ENCODE assay signal across 12 cellular contexts in genomic region chr22:25754527-25755202, GRCh38. TPM values are rescaled to one million over a fixed set of nuclear protein-coding genes. Genes with fewer than 3 reads are reported as not detected.
DNase-seq lines count a peak whose midpoint lies in the region; ATAC-seq and TF ChIP-seq lines count a peak whose summit lies in the region.
"Had no signal": no experiment of that assay in that cellular context is flagged by ENCODE, and none has a peak within 500 bp of the region (broad histone marks: within the 10 kb centered on the region; RNA-seq: fewer than 3 reads in every experiment).

No MANE protein-coding gene starts in this region.

- intact Hi-C loops in psoas muscle (cut with DNase I): no loop called here

- H3K36me3 ChIP-seq in fibroblast of lung (ENCODE audit: control insufficient read depth, insufficient read depth, low read length): no peaks in the 10 kb centered on the region
- no peaks in the 10 kb centered on the region for H3K36me3 ChIP-seq in psoas muscle (ENCODE audit: insufficient read depth in 1 of 2, low read depth in 1 of 2)

- H3K9ac ChIP-seq in fibroblast of lung (ENCODE audit: insufficient read depth, low read length): peak overlapping the region; percentile 56

- peak; percentile 22 for DNase-seq in AG20443 (ENCODE audit: low spot score)
- DNase-seq in SHP77 (lab: John Stamatoyannopoulos, UW): peak; percentile 43 to 75
- DNase-seq in fibroblast of lung (ENCODE audit: low read depth in 2 of 2): peak; percentile 89 to 97
- peak; percentile 88 to 95 for DNase-seq in psoas muscle
- no peak for DNase-seq in hypothalamus (lab: John Stamatoyannopoulos, UW)
- no peak for DNase-seq in COLO668 (lab: John Stamatoyannopoulos, UW; ENCODE audit: unreplicated experiment)
- DNase-seq: activated T-cell treated with anti-CD3 and anti-CD28 coated beads, Interleukin-2, amount 50 U/mL, for 24 hours; CD4-positive, CD25-positive, alpha-beta regulatory T cell; NCI-H2081 treated with DMSO at 0.1 percent for 48 hours had no signal

- no peak overlapping the region for H3K4me2 ChIP-seq in fibroblast of lung (ENCODE audit: extremely low read depth, insufficient read depth, low read length)

- WGBS in psoas muscle, 3 donors: 16 to 22% (median 19%) methylated on average over 24 of the region's 24 CpGs

- no peak overlapping the region for H3K4me3 ChIP-seq in fibroblast of lung (replicated peaks in 1 of 4; ENCODE audit: control extremely low read depth in 1 of 4, insufficient read depth in 1 of 4, low read depth in 3 of 4, low read length in 4 of 4)
- peak overlapping the region; percentile 60 for H3K4me3 ChIP-seq in psoas muscle
- H3K4me3 ChIP-seq: skin epidermis had no signal

- peak overlapping the region; percentile 89 for H3K27ac ChIP-seq in fibroblast of lung (ENCODE audit: insufficient read depth, low read length)
- peak overlapping the region; percentile 92 for H3K27ac ChIP-seq in psoas muscle
- H3K27ac ChIP-seq: skin epidermis had no signal

- H4K20me1 ChIP-seq in fibroblast of lung (ENCODE audit: control insufficient read depth, extremely low read depth, insufficient read depth, low read length): no peaks in the 10 kb centered on the region

- peak overlapping the region; percentile 49 for H2AFZ ChIP-seq in fibroblast of lung (ENCODE audit: low read length)

- H3K9me3 ChIP-seq in fibroblast of lung (ENCODE audit: control insufficient read depth, insufficient read depth, low read depth, low read length) (no peaks in the 10 kb centered on the region), psoas muscle (no peaks in the 10 kb centered on the region)

- H3K4me1 ChIP-seq in fibroblast of lung (ENCODE audit: control insufficient read depth, extremely low read depth, insufficient read depth, low read length) (peaks cover 8% of the 10 kb centered on the region), psoas muscle (peaks cover 65% of the 10 kb centered on the region)

- TF ChIP-seq CTCF in fibroblast of lung (conservative IDR thresholded peaks at IDR 0.05 in 1 of 2, IDR thresholded peaks at IDR 0.05 in 1 of 2; ENCODE audit: low read depth in 1 of 2, low read length in 2 of 2) (no peak), psoas muscle (IDR thresholded peaks at IDR 0.05) (no peak)

- H3K79me2 ChIP-seq in fibroblast of lung (ENCODE audit: control insufficient read depth, insufficient read depth, low read length): no peaks in the 10 kb centered on the region

- ATAC-seq in psoas muscle: peak; percentile 82 to 88 (median 86)
- no peak for ATAC-seq in HG02759 (IDR thresholded peaks at IDR 0.05; ENCODE audit: unreplicated experiment)
- no peak for ATAC-seq in HG03469 (IDR thresholded peaks at IDR 0.05; ENCODE audit: unreplicated experiment)

- H3K27me3 ChIP-seq in fibroblast of lung (ENCODE audit: control insufficient read depth, insufficient read depth, low read length): no peaks in the 10 kb centered on the region
- no peaks in the 10 kb centered on the region for H3K27me3 ChIP-seq in psoas muscle (ENCODE audit: insufficient read depth in 3 of 3, low read length in 2 of 3)

RNA-seq across cellular contexts. Expression of gene MYO18B, which starts 12.7 kb away (rescaled TPM):
- total RNA-seq in fibroblast of lung (under 0.01 and 0.17 TPM in 2 replicates), psoas muscle (100 to 1,000 TPM; 273 to 434 (median 349) TPM)
- polyA plus RNA-seq in fibroblast of lung (not detected in 2 replicates), psoas muscle (100 to 1,000 TPM in 2 of 3 donors, 10 to 100 TPM in 1; 79.3 to 224 (median 109) TPM)
- not detected in 2 replicates for polyA plus RNA-seq in fibroblast of lung (2012)
- polyA minus RNA-seq in fibroblast of lung (ENCODE audit: low replicate concordance): not detected in 2 replicates

Comparison
In these comparisons a context has a peak if more than half of its experiments do, and no peak if none do; other contexts are left out.
1. DNase-seq: peak in AG20443 (single experiment), SHP77 (2 of 2), fibroblast of lung (2 of 2) and psoas muscle (2 of 2); none in hypothalamus (0 of 51) and COLO668 (single experiment).
2. ATAC-seq: peak in psoas muscle (4 of 4); none in HG02759 (single experiment) and HG03469 (single experiment).
3. RNA of gene MYO18B, which starts 12.7 kb away (total RNA-seq): 273 to 434 TPM in psoas muscle; under 0.01 to 0.17 TPM in fibroblast of lung; every median in the first group is over 100 times any median in the second.